16 cellular contexts compared by ENCODE assay signal in genomic region chr5:17402291-17403121, GRCh38.
A peak's percentile ranks its signal among the peaks of the same experiment; 100 is the strongest.
DNase-seq lines count a peak whose midpoint lies in the region; ATAC-seq and TF ChIP-seq lines count a peak whose summit lies in the region.
"Had no signal": no experiment of that assay in that cellular context is flagged by ENCODE, and none has a peak within 500 bp of the region (broad histone marks: within the 10 kb centered on the region; RNA-seq: fewer than 3 reads in every experiment).

No MANE protein-coding gene starts in this region.

- no peaks in the 10 kb centered on the region for H3K9me2 ChIP-seq in hepatocyte (replicated peaks; ENCODE audit: insufficient read depth)

- H3K4me3 Mint-ChIP-seq in osteocyte (ENCODE audit: unreplicated experiment), result no peak overlapping the region

- WGBS in hepatocyte (ENCODE audit: low lambda C conversion rate, missing lambda C conversion rate), result 16% methylated on average over 9 of the region's 10 CpGs

- peak overlapping the region; percentile 65 for H3K4me2 ChIP-seq in hepatocyte

- in situ Hi-C loops in HAP-1 (cut with MboI; ENCODE audit: low sequenced_read_pairs), result no loop called here

- no peaks in the 10 kb centered on the region for H3K36me3 Mint-ChIP-seq in osteocyte (ENCODE audit: unreplicated experiment)

- DNase-seq in HAP-1 (ENCODE audit: low spot score in 2 of 2), result peak; percentile 65 to 93
- DNase-seq in NOMO-1 treated with DMSO at 0.1 percent for 48 hours (lab: John Stamatoyannopoulos, UW; ENCODE audit: unreplicated experiment), result peak; percentile 40
- no peak for DNase-seq in hepatocyte (ENCODE audit: low spot score)
- no peak for DNase-seq in osteocyte (ENCODE audit: extremely low spot score, unreplicated experiment)
- DNase-seq in NCI-H187 (lab: John Stamatoyannopoulos, UW), result no peak
- no peak for DNase-seq in dorsolateral prefrontal cortex
- no peak for DNase-seq in left lung
- DNase-seq: activated CD4-positive, alpha-beta T cell treated with anti-CD3 and anti-CD28 coated beads for 4 hours; activated effector memory CD4-positive, alpha-beta T cell treated with anti-CD3 and anti-CD28 coated beads, Interleukin-2, amount 50 U/mL, for 16 hours; Calu3; central memory CD4-positive, alpha-beta T cell; effector memory CD4-positive, alpha-beta T cell; NCI-H2029; NCI-H510A treated with DMSO at 0.1 percent for 48 hours; stimulated activated CD4-positive, alpha-beta T cell treated with anti-CD3 and anti-CD28 coated beads, Interleukin-2, amount 100 ng/mL, for 48 hours had no signal

- peaks cover 42% of the 10 kb centered on the region for H3K27me3 ChIP-seq in HAP-1 (ENCODE audit: low read depth)
- no peaks in the 10 kb centered on the region for H3K27me3 ChIP-seq in hepatocyte
- H3K27me3 ChIP-seq in dorsolateral prefrontal cortex, result peaks cover 0 to 29% (median 0%) of the 10 kb centered on the region in 45 donors
- peaks cover 0 to 3% of the 10 kb centered on the region in 2 donors for H3K27me3 ChIP-seq in left lung

- H3K9me3 Mint-ChIP-seq in osteocyte (ENCODE audit: unreplicated experiment), result no peaks in the 10 kb centered on the region

- H3K4me1 Mint-ChIP-seq in osteocyte (ENCODE audit: unreplicated experiment), result peaks cover 27% of the 10 kb centered on the region

- no peaks in the 10 kb centered on the region for H3K79me2 ChIP-seq in hepatocyte

- H2AFZ ChIP-seq in hepatocyte, result peak overlapping the region; percentile 6

- H3K9me3 ChIP-seq in HAP-1 (no peaks in the 10 kb centered on the region), hepatocyte (ENCODE audit: low read depth) (no peaks in the 10 kb centered on the region), left lung (no peaks in the 10 kb centered on the region)
- H3K9me3 ChIP-seq: suprapubic skin had no signal

- H3K27ac Mint-ChIP-seq in osteocyte (ENCODE audit: unreplicated experiment), result peak overlapping the region; percentile 38

- TF ChIP-seq CTCF in hepatocyte (IDR thresholded peaks at IDR 0.05; ENCODE audit: poor library complexity), result no peak
- no peak for TF ChIP-seq CTCF in osteocyte (IDR thresholded peaks at IDR 0.05)
- TF ChIP-seq CTCF in dorsolateral prefrontal cortex (IDR thresholded peaks at IDR 0.05 in 54 of 56, conservative IDR thresholded peaks at IDR 0.05 in 2 of 56; ENCODE audit: low read depth in 1 of 56, partially characterized antibody in 56 of 56), result no peak
- TF ChIP-seq CTCF in left lung (IDR thresholded peaks at IDR 0.05), result no peak

- H3K27me3 Mint-ChIP-seq in osteocyte (ENCODE audit: unreplicated experiment), result peaks cover 14% of the 10 kb centered on the region

- no peaks in the 10 kb centered on the region for H4K20me1 ChIP-seq in hepatocyte (ENCODE audit: insufficient read depth, poor library complexity, severe bottlenecking)

- intact Hi-C loops in dorsolateral prefrontal cortex (cut with DNase I) (loop anchor here in 1 of 2 donors (1.0 to 5.0 kb wide), 3 partner anchors 10 to 515 kb away; partner anchors contain the start of gene BASP1), left lung (cut with DNase I) (no loop called here)

- ATAC-seq in left lung, result no peak

- H3K27ac ChIP-seq in hepatocyte (peak overlapping the region; percentile 30), dorsolateral prefrontal cortex (peak overlapping the region in 15 of 59 donors; percentile 3 to 82 (median 28)), left lung (no peak overlapping the region)
- H3K27ac ChIP-seq: suprapubic skin had no signal

- no peak overlapping the region for H3K4me3 ChIP-seq in HAP-1
- no peak overlapping the region for H3K4me3 ChIP-seq in hepatocyte
- peak overlapping the region in 2 of 59 donors; percentile 7 to 10 for H3K4me3 ChIP-seq in dorsolateral prefrontal cortex
- no peak overlapping the region for H3K4me3 ChIP-seq in left lung
- H3K4me3 ChIP-seq: suprapubic skin had no signal

- H3K36me3 ChIP-seq in HAP-1 (replicated peaks), result no peaks in the 10 kb centered on the region
- H3K36me3 ChIP-seq in hepatocyte (replicated peaks; ENCODE audit: insufficient read depth, low read depth), result no peaks in the 10 kb centered on the region
- H3K36me3 ChIP-seq in left lung, result no peaks in the 10 kb centered on the region
- H3K36me3 ChIP-seq: suprapubic skin had no signal

- H3K4me1 ChIP-seq in HAP-1 (peaks cover 19% of the 10 kb centered on the region), hepatocyte (ENCODE audit: insufficient read depth) (peaks cover 37% of the 10 kb centered on the region), left lung (peaks cover 0 to 37% of the 10 kb centered on the region in 2 donors)
- H3K4me1 ChIP-seq: suprapubic skin had no signal

Comparison
In these comparisons a context has a peak if more than half of its experiments do, and no peak if none do; other contexts are left out.
1. DNase-seq: peak in HAP-1 (2 of 2) and NOMO-1 treated with DMSO at 0.1 percent for 48 hours (single experiment); none in hepatocyte (single experiment), osteocyte (single experiment), NCI-H187 (0 of 2), dorsolateral prefrontal cortex (0 of 10) and left lung (0 of 2).